Comparison of ENCODE assay signal across 1 cellular context in genomic region chr12:51905507-51906438, GRCh38.
TF ChIP-seq lines count a peak whose summit lies in the region.

No MANE protein-coding gene starts in this region.

TF ChIP-seq in K562, 482 proteins besides CTCF, POLR2A, EP300 and RAD21 (continued from another document and continues in another):
- TF ChIP-seq RBM34 (IDR thresholded peaks at IDR 0.05; ENCODE audit: borderline replicate concordance, insufficient read depth, low read length) (no peak), RBM14 (IDR thresholded peaks at IDR 0.05; ENCODE audit: borderline replicate concordance, insufficient read depth, low read depth, low read length) (no peak), SREBF1 (IDR thresholded peaks at IDR 0.05; ENCODE audit: borderline replicate concordance, low read depth, low read length) (no peak), ZNF766 (CRISPR knock-in tag; conservative IDR thresholded peaks at IDR 0.05) (no peak), ZNF511 (CRISPR knock-in tag; IDR thresholded peaks at IDR 0.05) (no peak; the same call in 1 of the 2 replicates), ZBTB17 (CRISPR knock-in tag; IDR thresholded peaks at IDR 0.05) (no peak), TRIM24 (IDR thresholded peaks at IDR 0.05) (peak; percentile 39 to 80; a peak in 3 of 4 replicates), U2AF1 (optimal IDR thresholded peaks at IDR 0.05; ENCODE audit: low read depth, low read length) (no peak), NRF1 (conservative IDR thresholded peaks at IDR 0.05 in 1 of 2, IDR thresholded peaks at IDR 0.05 in 1 of 2) (no peak; a peak in 1 of 4 replicates), CSDE1 (IDR thresholded peaks at IDR 0.05) (no peak), ZMIZ1 (IDR thresholded peaks at IDR 0.05; ENCODE audit: low read depth in 2 of 2, low read length in 2 of 2) (0 out of 4 replicates have a peak, but pooled peaks of 1 of the 2 experiments have one; percentile 16), U2AF2 (optimal IDR thresholded peaks at IDR 0.05; ENCODE audit: low read depth, low read length) (no peak), USF1 (CRISPR knock-in tag; IDR thresholded peaks at IDR 0.05) (no peak), POLR3G (IDR thresholded peaks at IDR 0.05; ENCODE audit: extremely low read depth, insufficient read length, insufficient replicate concordance) (no peak), ZNF699 (CRISPR knock-in tag; IDR thresholded peaks at IDR 0.05; ENCODE audit: insufficient replicate concordance) (no peak), DMBX1 (CRISPR knock-in tag; IDR thresholded peaks at IDR 0.05; ENCODE audit: borderline replicate concordance) (no peak), ZNF12 (CRISPR knock-in tag; IDR thresholded peaks at IDR 0.05) (no peak), HMGN3 (IDR thresholded peaks at IDR 0.05; ENCODE audit: borderline replicate concordance, extremely low read depth, insufficient read length, low read depth, low read length) (no peak), ZKSCAN1 (IDR thresholded peaks at IDR 0.05; ENCODE audit: low read depth, low read length) (no peak), SPI1 (IDR thresholded peaks at IDR 0.05; ENCODE audit: borderline replicate concordance, low read depth, low read length) (peak; percentile 89), SMARCA4 (IDR thresholded peaks at IDR 0.05) (peak; percentile 76), ZNF263 (CRISPR knock-in tag; IDR thresholded peaks at IDR 0.05; ENCODE audit: borderline replicate concordance) (no peak), KAT7 (CRISPR knock-in tag; IDR thresholded peaks at IDR 0.05; ENCODE audit: borderline replicate concordance) (0 out of 2 replicates have a peak, but pooled peaks have one; percentile 37), CHD4 (IDR thresholded peaks at IDR 0.05; ENCODE audit: insufficient read depth, insufficient replicate concordance, low read depth, low read length, poor library complexity, severe bottlenecking) (no peak), ARID4B (CRISPR knock-in tag; IDR thresholded peaks at IDR 0.05) (no peak), ETV6 (IDR thresholded peaks at IDR 0.05; ENCODE audit: borderline replicate concordance in 1 of 2, low read depth in 2 of 2, low read length in 1 of 2) (peak; percentile 38 to 47; a peak in 2 of 4 replicates), ETV6 (CRISPR knock-in tag; IDR thresholded peaks at IDR 0.05; ENCODE audit: borderline replicate concordance) (no peak), MAZ (CRISPR knock-in tag; conservative IDR thresholded peaks at IDR 0.05 in 1 of 2, IDR thresholded peaks at IDR 0.05 in 1 of 2) (peak in 1 of 2 experiments; percentile 48; a peak in 1 of 4 replicates), ZNF24 (IDR thresholded peaks at IDR 0.05) (no peak; the same call in 1 of the 2 replicates), ZNF57 (CRISPR knock-in tag; IDR thresholded peaks at IDR 0.05) (no peak), ZNF592 (IDR thresholded peaks at IDR 0.05) (peak; percentile 62), E4F1 (CRISPR knock-in tag; IDR thresholded peaks at IDR 0.05; ENCODE audit: borderline replicate concordance) (no peak), ZKSCAN3 (CRISPR knock-in tag; IDR thresholded peaks at IDR 0.05) (no peak), POLR2AphosphoS2 (IDR thresholded peaks at IDR 0.05; ENCODE audit: low read length) (no peak), KDM4B (IDR thresholded peaks at IDR 0.05; ENCODE audit: borderline replicate concordance in 2 of 2, low read depth in 1 of 2) (no peak), SMAD1 (IDR thresholded peaks at IDR 0.05; ENCODE audit: low read depth, low read length, partially characterized antibody) (peak; percentile 65), GABPB2 (CRISPR knock-in tag; conservative IDR thresholded peaks at IDR 0.05) (no peak), ILK (tag; IDR thresholded peaks at IDR 0.05; ENCODE audit: borderline replicate concordance, low read depth) (no peak), RBFOX2 (IDR thresholded peaks at IDR 0.05; ENCODE audit: low read depth, low read length) (peak; percentile 51; the same call in 1 of the 2 replicates), MAX (CRISPR knock-in tag; IDR thresholded peaks at IDR 0.05) (no peak), SMARCC2 (IDR thresholded peaks at IDR 0.05; ENCODE audit: low read depth) (no peak), IFI16 (CRISPR knock-in tag; IDR thresholded peaks at IDR 0.05) (no peak), ATF1 (CRISPR knock-in tag; IDR thresholded peaks at IDR 0.05) (no peak), ATF1 (tag; IDR thresholded peaks at IDR 0.05) (peak; percentile 79), CEBPG (CRISPR knock-in tag; IDR thresholded peaks at IDR 0.05) (no peak), CEBPG (tag; conservative IDR thresholded peaks at IDR 0.05 in 1 of 2, IDR thresholded peaks at IDR 0.05 in 1 of 2) (no peak), JUND (IDR thresholded peaks at IDR 0.05; ENCODE audit: borderline replicate concordance, low read depth, low read length) (peak; percentile 90), JUND (tag; IDR thresholded peaks at IDR 0.05; ENCODE audit: borderline replicate concordance, low read depth, low read length) (peak; percentile 73; the same call in 1 of the 3 replicates), ZNF347 (CRISPR knock-in tag; IDR thresholded peaks at IDR 0.05; ENCODE audit: low read depth) (no peak), SOX6 (IDR thresholded peaks at IDR 0.05) (peak; percentile 75), FOSL1 (tag; conservative IDR thresholded peaks at IDR 0.05) (peak; percentile 73), POLR3A (IDR thresholded peaks at IDR 0.05; ENCODE audit: borderline replicate concordance, extremely low read depth, insufficient read depth, insufficient read length) (no peak), ZNF707 (CRISPR knock-in tag; conservative IDR thresholded peaks at IDR 0.05) (no peak), NFIC (IDR thresholded peaks at IDR 0.05) (peak; percentile 60), SP1 (CRISPR knock-in tag; IDR thresholded peaks at IDR 0.05) (no peak), ZNF778 (CRISPR knock-in tag; IDR thresholded peaks at IDR 0.05) (no peak), SAFB2 (IDR thresholded peaks at IDR 0.05; ENCODE audit: borderline replicate concordance, low read depth, low read length, severe bottlenecking) (no peak)
